1 cellular context compared by ENCODE assay signal in genomic region chr17:39939588-39940419, GRCh38.
TF ChIP-seq lines count a peak whose summit lies in the region.

No MANE protein-coding gene starts in this region.

TF ChIP-seq in HEK293, 187 proteins besides CTCF, POLR2A, EP300 and RAD21 (continued from another document):
- TF ChIP-seq ZNF274 (IDR thresholded peaks at IDR 0.05; ENCODE audit: low read length) (no peak), ZNF274 (tag by site-specific recombination; IDR thresholded peaks at IDR 0.05; ENCODE audit: borderline replicate concordance) (no peak), PRDM1 (tag by site-specific recombination; IDR thresholded peaks at IDR 0.05) (no peak), ZBTB21 (tag by site-specific recombination; IDR thresholded peaks at IDR 0.05) (peak; percentile 72), ZNF416 (tag by site-specific recombination; IDR thresholded peaks at IDR 0.05) (no peak), ZNF311 (tag by site-specific recombination; IDR thresholded peaks at IDR 0.05; ENCODE audit: borderline replicate concordance) (no peak), ZFP37 (tag by site-specific recombination; IDR thresholded peaks at IDR 0.05) (no peak), ZNF530 (tag by site-specific recombination; IDR thresholded peaks at IDR 0.05; ENCODE audit: low read depth) (no peak), ZNF335 (tag by site-specific recombination; conservative IDR thresholded peaks at IDR 0.05) (0 out of 2 replicates have a peak, but pooled peaks have one; percentile 30), OSR2 (tag by site-specific recombination; IDR thresholded peaks at IDR 0.05) (0 out of 2 replicates have a peak, but pooled peaks have one; percentile 26), SCRT2 (tag by site-specific recombination; IDR thresholded peaks at IDR 0.05) (peak; percentile 70), ZNF692 (tag by site-specific recombination; IDR thresholded peaks at IDR 0.05) (peak; percentile 28; the same call in 1 of the 2 replicates), ZNF629 (tag by site-specific recombination; IDR thresholded peaks at IDR 0.05) (peak; percentile 91), ZNF660 (tag by site-specific recombination; IDR thresholded peaks at IDR 0.05) (no peak), ZBTB17 (tag by site-specific recombination; IDR thresholded peaks at IDR 0.05) (peak; percentile 84), ZSCAN18 (tag by site-specific recombination; IDR thresholded peaks at IDR 0.05) (no peak), ZSCAN23 (tag by site-specific recombination; IDR thresholded peaks at IDR 0.05) (no peak), ZNF747 (tag by site-specific recombination; IDR thresholded peaks at IDR 0.05) (no peak), ZNF24 (tag by site-specific recombination; IDR thresholded peaks at IDR 0.05) (no peak), ZBTB26 (tag by site-specific recombination; optimal IDR thresholded peaks at IDR 0.05) (no peak), ZNF366 (tag by site-specific recombination; conservative IDR thresholded peaks at IDR 0.05) (peak; percentile 47; the same call in 1 of the 2 replicates)
